In genomic region chr9:120522558-120522957, GRCh38 we compare ENCODE assay signal across 2 cellular contexts.
TF ChIP-seq lines count a peak whose summit lies in the region.

No MANE protein-coding gene starts in this region.

TF ChIP-seq in liver, 16 proteins besides CTCF, POLR2A, EP300 and RAD21 (continued from another document):
- TF ChIP-seq MAX (IDR thresholded peaks at IDR 0.05) (no peak), ATF3 (IDR thresholded peaks at IDR 0.05) (no peak)

TF ChIP-seq in HepG2, 621 proteins besides CTCF, POLR2A, EP300 and RAD21 (continued from another document):
- TF ChIP-seq HCFC1 (IDR thresholded peaks at IDR 0.05; ENCODE audit: low read depth, low read length) (no peak), ZSCAN29 (CRISPR knock-in tag; conservative IDR thresholded peaks at IDR 0.05) (no peak), HMGA1 (CRISPR knock-in tag; conservative IDR thresholded peaks at IDR 0.05) (no peak), HNRNPK (IDR thresholded peaks at IDR 0.05; ENCODE audit: low read depth, low read length, poor library complexity, severe bottlenecking) (no peak), TOPORS (CRISPR knock-in tag; IDR thresholded peaks at IDR 0.05) (no peak), ZNF367 (CRISPR knock-in tag; IDR thresholded peaks at IDR 0.05; ENCODE audit: borderline replicate concordance) (no peak), TRIM22 (IDR thresholded peaks at IDR 0.05) (no peak), AHR (CRISPR knock-in tag; IDR thresholded peaks at IDR 0.05) (no peak), ARHGAP35 (CRISPR knock-in tag; IDR thresholded peaks at IDR 0.05; ENCODE audit: borderline replicate concordance) (no peak), JARID2 (CRISPR knock-in tag; IDR thresholded peaks at IDR 0.05; ENCODE audit: insufficient replicate concordance) (no peak), TEF (CRISPR knock-in tag; IDR thresholded peaks at IDR 0.05) (no peak), PHF5A (CRISPR knock-in tag; IDR thresholded peaks at IDR 0.05; ENCODE audit: low read depth, unreplicated experiment) (no peak)
